Comparison of ENCODE assay signal across 31 cellular contexts in genomic region chr12:3018284-3019004, GRCh38. TPM values are rescaled to one million over a fixed set of nuclear protein-coding genes. Genes with fewer than 3 reads are reported as not detected.
"Had no signal": no experiment of that assay in that cellular context is flagged by ENCODE, and none has a peak within 500 bp of the region (broad histone marks: within the 10 kb centered on the region; RNA-seq: fewer than 3 reads in every experiment).

No MANE protein-coding gene starts in this region.

- H3K4me3 Mint-ChIP-seq: activated CD4-positive, alpha-beta memory T cell treated with anti-CD3 and anti-CD28 coated beads for 36 hours; activated CD4-positive, alpha-beta T cell treated with anti-CD3 and anti-CD28 coated beads for 36 hours; activated CD4-positive, alpha-beta T cell treated with anti-CD3 and anti-CD28 coated beads, Interleukin-2, amount 10 ng/mL, durations not matched to agents 24 days and 14 days; activated CD8-positive, alpha-beta T cell treated with anti-CD3 and anti-CD28 coated beads, Interleukin-2, amount 10 ng/mL, durations not matched to agents 7 days and 5 days; activated naive CD8-positive, alpha-beta T cell; activated T-cell treated with anti-CD3 and anti-CD28 coated beads, Interleukin-2, amount 50 U/mL, for 4 hours; activated T-helper 17 cell treated with anti-CD3 and anti-CD28 coated beads, Interleukin-2, amount 50 U/mL, for 72 hours had no signal

- DNase-seq: activated CD4-positive, alpha-beta memory T cell treated with anti-CD3 and anti-CD28 coated beads for 36 hours; activated CD4-positive, alpha-beta T cell treated with anti-CD3 and anti-CD28 coated beads for 36 hours; activated CD4-positive, alpha-beta T cell treated with anti-CD3 and anti-CD28 coated beads, Interleukin-2, amount 10 ng/mL, durations not matched to agents 24 days and 14 days; activated CD4-positive, CD25-positive, alpha-beta regulatory T cell; activated CD4-positive, CD25-positive, alpha-beta regulatory T cell treated with anti-CD3 and anti-CD28 coated beads, Interleukin-2, amount 50 U/mL, for 72 hours; activated CD8-positive, alpha-beta memory T cell treated with anti-CD3 and anti-CD28 coated beads, Interleukin-2, amount 50 U/mL, for 48 hours; activated CD8-positive, alpha-beta T cell treated with anti-CD3 and anti-CD28 coated beads, Interleukin-2, amount 10 ng/mL, durations not matched to agents 7 days and 5 days; activated effector memory CD4-positive, alpha-beta T cell treated with Interleukin-2 at 50 U/mL for 16 hours; activated gamma-delta T cell treated with Interleukin-2 at 50 U/mL for 16 hours; activated naive CD4-positive, alpha-beta T cell treated with anti-CD3 and anti-CD28 coated beads, Interleukin-2, amount 50 U/mL, for 16 hours; activated naive CD4-positive, alpha-beta T cell treated with Interleukin-2 at 50 U/mL for 16 hours; activated T-cell treated with anti-CD3 and anti-CD28 coated beads, Interleukin-2, amount 50 U/mL, for 4 hours; amniotic stem cell; anterior cingulate cortex; brain microvascular endothelial cell; cortex of kidney; dermis blood vessel endothelial cell; effector CD8-positive, alpha-beta T cell; esophagus squamous epithelium; foreskin melanocyte; T-helper 2 cell had no signal

- H3K4me1 ChIP-seq: esophagus squamous epithelium, gastroesophageal sphincter had no signal

- H3K36me3 Mint-ChIP-seq: activated CD4-positive, alpha-beta memory T cell treated with anti-CD3 and anti-CD28 coated beads for 36 hours; activated naive CD8-positive, alpha-beta T cell had no signal

- H3K4me1 Mint-ChIP-seq: activated CD4-positive, alpha-beta T cell treated with anti-CD3 and anti-CD28 coated beads for 36 hours; activated T-helper 17 cell treated with anti-CD3 and anti-CD28 coated beads, Interleukin-2, amount 50 U/mL, for 72 hours had no signal

- FAIRE-seq: astrocyte, bronchial epithelial cell, colon, endometrium, endothelial cell of umbilical vein had no signal

- H3K27me3 Mint-ChIP-seq: activated CD4-positive, alpha-beta memory T cell treated with anti-CD3 and anti-CD28 coated beads for 36 hours; activated CD4-positive, alpha-beta T cell treated with anti-CD3 and anti-CD28 coated beads, Interleukin-2, amount 10 ng/mL, durations not matched to agents 24 days and 14 days; activated naive CD8-positive, alpha-beta T cell had no signal

- H3K27ac ChIP-seq: brain microvascular endothelial cell, epithelial cell of prostate, esophagus squamous epithelium, gastroesophageal sphincter had no signal

- H3K9me3 Mint-ChIP-seq: activated CD4-positive, alpha-beta memory T cell treated with anti-CD3 and anti-CD28 coated beads for 36 hours; activated CD4-positive, alpha-beta T cell treated with anti-CD3 and anti-CD28 coated beads, Interleukin-2, amount 10 ng/mL, durations not matched to agents 24 days and 14 days; activated T-cell treated with anti-CD3 and anti-CD28 coated beads, Interleukin-2, amount 50 U/mL, for 4 hours; activated T-helper 17 cell treated with anti-CD3 and anti-CD28 coated beads, Interleukin-2, amount 50 U/mL, for 72 hours had no signal

- H3K4me3 ChIP-seq: esophagus squamous epithelium, gastroesophageal sphincter had no signal

- ATAC-seq: activated CD4-positive, alpha-beta T cell treated with anti-CD3 and anti-CD28 coated beads for 36 hours; activated CD8-positive, alpha-beta T cell treated with anti-CD3 and anti-CD28 coated beads, Interleukin-2, amount 10 ng/mL, durations not matched to agents 7 days and 5 days; activated T-cell treated with anti-CD3 and anti-CD28 coated beads, Interleukin-2, amount 50 U/mL, for 4 hours; activated T-helper 17 cell treated with anti-CD3 and anti-CD28 coated beads, Interleukin-2, amount 50 U/mL, for 72 hours; gastroesophageal sphincter had no signal

- H3K27me3 ChIP-seq: brain microvascular endothelial cell, esophagus squamous epithelium, gastroesophageal sphincter had no signal

- H3K9me3 ChIP-seq: esophagus squamous epithelium, gastroesophageal sphincter had no signal

- H3K27ac Mint-ChIP-seq: activated CD4-positive, alpha-beta memory T cell treated with anti-CD3 and anti-CD28 coated beads for 36 hours; activated CD4-positive, alpha-beta T cell treated with anti-CD3 and anti-CD28 coated beads for 36 hours; activated CD4-positive, alpha-beta T cell treated with anti-CD3 and anti-CD28 coated beads, Interleukin-2, amount 10 ng/mL, durations not matched to agents 24 days and 14 days; activated CD8-positive, alpha-beta T cell treated with anti-CD3 and anti-CD28 coated beads, Interleukin-2, amount 10 ng/mL, durations not matched to agents 7 days and 5 days; activated naive CD8-positive, alpha-beta T cell; activated T-helper 17 cell treated with anti-CD3 and anti-CD28 coated beads, Interleukin-2, amount 50 U/mL, for 72 hours had no signal

RNA-seq across cellular contexts. Expression of gene TSPAN9, which starts 58.7 kb away (rescaled TPM):
- total RNA-seq: activated CD8-positive, alpha-beta T cell treated with anti-CD3 and anti-CD28 coated beads, Interleukin-2, amount 10 ng/mL, durations not matched to agents 7 days and 5 days; T-helper 1 cell treated with Interleukin-12 subunit alpha and Interleukin-12 subunit beta and Interleukin-4 antibody, amounts not matched to agents 30 ng/mL and 1 ng/mL, for 36 hours had no signal
